In genomic region chr1:113903496-113904291, GRCh38 we compare ENCODE assay signal across 8 cellular contexts. TPM values are rescaled to one million over a fixed set of nuclear protein-coding genes. Genes with fewer than 3 reads are reported as not detected.
DNase-seq lines count a peak whose midpoint lies in the region; ATAC-seq and TF ChIP-seq lines count a peak whose summit lies in the region.

No MANE protein-coding gene starts in this region.

- ATAC-seq in GM18861 (IDR thresholded peaks at IDR 0.05; ENCODE audit: unreplicated experiment), result no peak

- H3K4me3 ChIP-seq in GM23248, result peak overlapping the region; percentile 86
- H3K4me3 ChIP-seq in skin epidermis, result peak overlapping the region; percentile 45 to 93 (median 70)

- H3K9me3 ChIP-seq in GM23248 (ENCODE audit: low read depth), result no peaks in the 10 kb centered on the region

- peak overlapping the region; percentile 93 for H3K9ac ChIP-seq in GM23248

- H3K9me2 ChIP-seq in GM23248 (ENCODE audit: insufficient read depth), result no peaks in the 10 kb centered on the region

- CTCF ChIA-PET in activated CD4-positive, alpha-beta memory T cell treated with anti-CD3 and anti-CD28 coated beads for 36 hours (lab: Charles Lee), result interaction anchor here (0.7 to 5.5 kb wide), 17 partner anchors 9 to 831 kb away, joined by 3 to 56 read pairs (median 4); partner anchors contain the start of genes BCL2L15, HIPK1, LRIG2 and PHTF1

- TF ChIP-seq CTCF in 22Rv1 (IDR thresholded peaks at IDR 0.05), result no peak

- POLR2A ChIA-PET in activated CD4-positive, alpha-beta memory T cell treated with anti-CD3 and anti-CD28 coated beads for 36 hours (lab: Charles Lee), result interaction anchor here (0.7 to 5.2 kb wide), 16 partner anchors 13 to 144 kb away, joined by 3 to 137 read pairs (median 4); partner anchors contain the start of genes HIPK1, PHTF1 and RSBN1

- H3K27ac ChIP-seq in 22Rv1 (peak overlapping the region; percentile 89), GM23248 (peak overlapping the region; percentile 94), skin epidermis (peak overlapping the region; percentile 54 to 94 (median 88))

- peaks cover 46% of the 10 kb centered on the region for H3K4me1 Mint-ChIP-seq in activated CD4-positive, alpha-beta memory T cell treated with anti-CD3 and anti-CD28 coated beads for 36 hours (ENCODE audit: low read depth)

- peak; percentile 21 for DNase-seq in GM23248
- peak; percentile 31 for DNase-seq in activated CD4-positive, alpha-beta memory T cell treated with anti-CD3 and anti-CD28 coated beads for 36 hours
- peak; percentile 17 for DNase-seq in germinal center (ENCODE audit: low spot score)
- no peak for DNase-seq in NCI-H146 treated with DMSO at 0.1 percent for 48 hours (lab: John Stamatoyannopoulos, UW; ENCODE audit: unreplicated experiment)
- no peak for DNase-seq in NCI-H748 treated with DMSO at 0.1 percent for 48 hours (lab: John Stamatoyannopoulos, UW)

- H3K9me3 Mint-ChIP-seq in activated CD4-positive, alpha-beta memory T cell treated with anti-CD3 and anti-CD28 coated beads for 36 hours, result no peaks in the 10 kb centered on the region

- in situ Hi-C loops in GM23248 (cut with MboI), result no loop called here

- no peaks in the 10 kb centered on the region for H3K27me3 ChIP-seq in GM23248 (replicated peaks; ENCODE audit: insufficient read depth)

- H3K79me2 ChIP-seq in GM23248 (ENCODE audit: insufficient read depth), result peaks cover 47% of the 10 kb centered on the region

- 0 out of 2 replicates have a peak, but pooled peaks cover 4% of the 10 kb centered on the region for H3K36me3 ChIP-seq in GM23248 (ENCODE audit: low read depth)

- peak overlapping the region; percentile 94 for H2AFZ ChIP-seq in GM23248

- H3K27ac Mint-ChIP-seq in activated CD4-positive, alpha-beta memory T cell treated with anti-CD3 and anti-CD28 coated beads for 36 hours, result peak overlapping the region; percentile 96

- H3K4me2 ChIP-seq in GM23248 (ENCODE audit: unreplicated experiment), result peak overlapping the region; percentile 89

- peaks cover 36% of the 10 kb centered on the region for H3K36me3 Mint-ChIP-seq in activated CD4-positive, alpha-beta memory T cell treated with anti-CD3 and anti-CD28 coated beads for 36 hours

- no peaks in the 10 kb centered on the region for H4K20me1 ChIP-seq in GM23248 (ENCODE audit: insufficient read depth)

- H3K4me3 Mint-ChIP-seq in activated CD4-positive, alpha-beta memory T cell treated with anti-CD3 and anti-CD28 coated beads for 36 hours, result peak overlapping the region; percentile 94

- WGBS in GM23248 (ENCODE audit: low coverage in 1 of 2, low lambda C conversion rate in 2 of 2, missing lambda C conversion rate in 2 of 2), 2 experiments, result 25 to 26% methylated on average over 7 of the region's 7 CpGs

- intact Hi-C loops in activated CD4-positive, alpha-beta memory T cell treated with anti-CD3 and anti-CD28 coated beads for 36 hours (cut with micrococcal nuclease), result loop anchor here (1.0 kb wide), 3 partner anchors 32 to 91 kb away; partner anchors contain the start of genes PTPN22 and RSBN1

- peaks cover 27% of the 10 kb centered on the region for H3F3A ChIP-seq in GM23248 (ENCODE audit: insufficient read depth)

- no peaks in the 10 kb centered on the region for H3K27me3 Mint-ChIP-seq in activated CD4-positive, alpha-beta memory T cell treated with anti-CD3 and anti-CD28 coated beads for 36 hours

- peaks cover 17% of the 10 kb centered on the region for H3K4me1 ChIP-seq in GM23248 (ENCODE audit: insufficient read depth)

RNA-seq across cellular contexts. Expression of gene AP4B1, which starts 0.9 kb away (rescaled TPM):
- 12.9 and 16.1 TPM in 2 replicates for total RNA-seq in GM23248 (2014; rRNA removed; shearing (Covaris generic))
- polyA plus RNA-seq in GM23248 (2016; fragmentation: Nextera tagmentation; extraction: Ambion mirVana), result 9.9 and 11.8 TPM in 2 replicates
- 10 to 100 TPM; 41.4 to 42.2 TPM for total RNA-seq in activated CD4-positive, alpha-beta memory T cell treated with anti-CD3 and anti-CD28 coated beads for 36 hours

RNA-seq across cellular contexts. Expression of gene DCLRE1B, which starts 1.4 kb away (rescaled TPM):
- 4.3 and 6.9 TPM in 2 replicates for total RNA-seq in GM23248 (2014; rRNA removed; shearing (Covaris generic))
- 6.5 and 7.2 TPM in 2 replicates for polyA plus RNA-seq in GM23248 (2016; fragmentation: Nextera tagmentation; extraction: Ambion mirVana)
- 10 to 100 TPM; 19.4 to 19.6 TPM for total RNA-seq in activated CD4-positive, alpha-beta memory T cell treated with anti-CD3 and anti-CD28 coated beads for 36 hours

RNA-seq across cellular contexts. Expression of gene BCL2L15, which starts 16.3 kb away (rescaled TPM):
- total RNA-seq in GM23248 (2014; rRNA removed; shearing (Covaris generic)), result 0.13 and 0.32 TPM in 2 replicates
- polyA plus RNA-seq in GM23248 (2016; fragmentation: Nextera tagmentation; extraction: Ambion mirVana), result not detected in 2 replicates
- under 1 TPM; 0.22 to 0.93 TPM for total RNA-seq in activated CD4-positive, alpha-beta memory T cell treated with anti-CD3 and anti-CD28 coated beads for 36 hours

RNA-seq across cellular contexts. Expression of gene HIPK1, which starts 25.4 kb away (rescaled TPM):
- 23.6 and 26.2 TPM in 2 replicates for total RNA-seq in GM23248 (2014; rRNA removed; shearing (Covaris generic))
- polyA plus RNA-seq in GM23248 (2016; fragmentation: Nextera tagmentation; extraction: Ambion mirVana), result 6.1 and 7.6 TPM in 2 replicates
- total RNA-seq in activated CD4-positive, alpha-beta memory T cell treated with anti-CD3 and anti-CD28 coated beads for 36 hours, result 10 to 100 TPM; 55.3 to 55.7 TPM

RNA-seq across cellular contexts. Expression of gene PTPN22, which starts 32.2 kb away (rescaled TPM):
- total RNA-seq in GM23248 (2014; rRNA removed; shearing (Covaris generic)), result 0.51 and 0.86 TPM in 2 replicates
- polyA plus RNA-seq in GM23248 (2016; fragmentation: Nextera tagmentation; extraction: Ambion mirVana), result 1.4 and 1.6 TPM in 2 replicates
- 10 to 100 TPM; 45.2 to 45.7 TPM for total RNA-seq in activated CD4-positive, alpha-beta memory T cell treated with anti-CD3 and anti-CD28 coated beads for 36 hours

Comparison
In these comparisons a context has a peak if more than half of its experiments do, and no peak if none do; other contexts are left out.
1. DNase-seq: peak in GM23248 (single experiment), activated CD4-positive, alpha-beta memory T cell treated with anti-CD3 and anti-CD28 coated beads for 36 hours (single experiment) and germinal center (single experiment); none in NCI-H146 treated with DMSO at 0.1 percent for 48 hours (single experiment) and NCI-H748 treated with DMSO at 0.1 percent for 48 hours (single experiment).
2. Peak in every context shown above with its lines, with median percentiles within 50 percentile points of each other: H3K27ac ChIP-seq.